Comparison of ENCODE assay signal across 7 cellular contexts in genomic region chr15:49235446-49236207, GRCh38.
DNase-seq lines count a peak whose midpoint lies in the region; ATAC-seq and TF ChIP-seq lines count a peak whose summit lies in the region.

No MANE protein-coding gene starts in this region.

- DNase-seq in GM10266 (ENCODE audit: extremely low spot score) (peak; percentile 25), GM23338 (ENCODE audit: low spot score) (peak; percentile 83), LHCN-M2 (ENCODE audit: low read depth) (peak; percentile 82), SK-MEL-5 (ENCODE audit: low read depth, low spot score) (peak; percentile 85), anterior cingulate cortex (lab: John Stamatoyannopoulos, UW) (peak in 44 of 58 donors; percentile 1 to 82 (median 28)), hippocampal formation (lab: John Stamatoyannopoulos, UW) (peak; percentile 65 to 93), gastrocnemius medialis (peak; percentile 40 to 42)

- no peak overlapping the region for H2AFZ ChIP-seq in GM23338

- H3K27me3 ChIP-seq in GM23338 (ENCODE audit: insufficient read depth) (no peaks in the 10 kb centered on the region), gastrocnemius medialis (no peaks in the 10 kb centered on the region)

- peaks cover 18% of the 10 kb centered on the region for H3K9me3 Mint-ChIP-seq in GM23338

- H3K79me2 ChIP-seq in GM23338 (replicated peaks; ENCODE audit: insufficient read depth) = no peaks in the 10 kb centered on the region

- intact Hi-C loops in gastrocnemius medialis (cut with DNase I; ENCODE audit: low total_unique reads) = loop anchor here (1.0 to 5.0 kb wide), 3 partner anchors 187 to 912 kb away; no protein-coding TSS in a partner anchor

- TF ChIP-seq CTCF in GM10266 (IDR thresholded peaks at IDR 0.05; ENCODE audit: control insufficient read depth, insufficient read depth, low read depth, missing control alignments) (peak; percentile 61), GM23338 (conservative IDR thresholded peaks at IDR 0.05; ENCODE audit: low read depth in 2 of 2) (peak; percentile 89 to 92), gastrocnemius medialis (IDR thresholded peaks at IDR 0.05 in 4 of 5, conservative IDR thresholded peaks at IDR 0.05 in 1 of 5) (peak; percentile 64 to 88 (median 77))

- H3K36me3 ChIP-seq in GM23338 (ENCODE audit: insufficient read depth) = no peaks in the 10 kb centered on the region
- no peaks in the 10 kb centered on the region for H3K36me3 ChIP-seq in gastrocnemius medialis

- H3K9me2 ChIP-seq in GM23338 (ENCODE audit: insufficient read depth) = no peaks in the 10 kb centered on the region

- H3K4me1 ChIP-seq in GM23338 (ENCODE audit: insufficient read depth) = peaks cover 16% of the 10 kb centered on the region
- H3K4me1 ChIP-seq in gastrocnemius medialis = peaks cover 6 to 22% of the 10 kb centered on the region in 2 donors

- H3K4me3 ChIP-seq in GM23338 = no peak overlapping the region
- H3K4me3 ChIP-seq in gastrocnemius medialis = no peak overlapping the region

- peak overlapping the region; percentile 78 for H3K27ac Mint-ChIP-seq in GM23338

- ATAC-seq in GM23338 = peak; percentile 93
- peak; percentile 86 to 89 for ATAC-seq in gastrocnemius medialis

- peaks cover 35% of the 10 kb centered on the region for H3K36me3 Mint-ChIP-seq in GM23338 (ENCODE audit: low read depth)

- H3K27ac ChIP-seq in GM23338 (ENCODE audit: low read depth) (no peak overlapping the region), gastrocnemius medialis (no peak overlapping the region)

- no peak overlapping the region for H3K4me3 Mint-ChIP-seq in GM23338

- H3F3A ChIP-seq in GM23338 (replicated peaks; ENCODE audit: low read depth) = no peaks in the 10 kb centered on the region

- no peaks in the 10 kb centered on the region for H3K9me3 ChIP-seq in gastrocnemius medialis

- in situ Hi-C loops in SK-MEL-5 (cut with HindIII; ENCODE audit: low pct_unique_long_range_greater_than_20kb, low sequenced_read_pairs) (no loop called here), gastrocnemius medialis (cut with MboI; ENCODE audit: low sequenced_read_pairs in 4 of 4) (loop anchor here in 3 of 4 donors (10.0 to 25.0 kb wide), 5 partner anchors 59 to 909 kb away; partner anchors contain the start of genes DTWD1 (in 1 of the 3), FAM227B (in 1 of the 3) and FGF7 (in 1 of the 3))

- H3K27me3 Mint-ChIP-seq in GM23338 (ENCODE audit: insufficient read depth, low read depth, poor library complexity) = peaks cover 1% of the 10 kb centered on the region

- TF ChIP-seq POLR2A in gastrocnemius medialis (IDR thresholded peaks at IDR 0.05) = no peak

- peaks cover 28% of the 10 kb centered on the region for H3K4me1 Mint-ChIP-seq in GM23338

- no peaks in the 10 kb centered on the region for H4K20me1 ChIP-seq in GM23338 (replicated peaks; ENCODE audit: insufficient read depth)

- H3K4me2 ChIP-seq in GM23338 = no peak overlapping the region

TF ChIP-seq in GM23338, 12 proteins besides CTCF, POLR2A, EP300 and RAD21:
- TF ChIP-seq CREB1 (CRISPR knock-in tag; IDR thresholded peaks at IDR 0.05; ENCODE audit: low read depth) = no peak
- no peak for TF ChIP-seq STAT1 (IDR thresholded peaks at IDR 0.05; ENCODE audit: unreplicated experiment)
- no peak for TF ChIP-seq EZH2 (IDR thresholded peaks at IDR 0.05; ENCODE audit: low read depth, unreplicated experiment)
- TF ChIP-seq REST (IDR thresholded peaks at IDR 0.05; ENCODE audit: unreplicated experiment) = no peak
- TF ChIP-seq ETS1 (IDR thresholded peaks at IDR 0.05) = no peak
- TF ChIP-seq EZH2phosphoT487 (IDR thresholded peaks at IDR 0.05; ENCODE audit: unreplicated experiment) = no peak
- no peak for TF ChIP-seq ZNF114 (CRISPR knock-in tag; IDR thresholded peaks at IDR 0.05)
- TF ChIP-seq ZNF331 (CRISPR knock-in tag; IDR thresholded peaks at IDR 0.05; ENCODE audit: low read depth) = no peak
- no peak for TF ChIP-seq NANOG (IDR thresholded peaks at IDR 0.05; ENCODE audit: borderline replicate concordance)
- no peak for TF ChIP-seq JUNB (IDR thresholded peaks at IDR 0.05; ENCODE audit: unreplicated experiment)
TF ChIP-seq in GM23338: peak in this region for 0.

Comparison
In these comparisons a context has a peak if more than half of its experiments do, and no peak if none do; other contexts are left out.
1. DNase-seq: peak in every context shown above with its lines; median percentile 85 in SK-MEL-5; 83 in GM23338; 82 in LHCN-M2; 79 in hippocampal formation; 41 in gastrocnemius medialis; 28 in anterior cingulate cortex; 25 in GM10266.